ENCODE assay signal across 28 cellular contexts in genomic region chr3:43762486-43762885, GRCh38.
DNase-seq lines count a peak whose midpoint lies in the region; ATAC-seq, FAIRE-seq and TF ChIP-seq lines count a peak whose summit lies in the region.
"Had no signal": no experiment of that assay in that cellular context is flagged by ENCODE, and none has a peak within 500 bp of the region (broad histone marks: within the 10 kb centered on the region; RNA-seq: fewer than 3 reads in every experiment).

No MANE protein-coding gene starts in this region.

- H4K8ac ChIP-seq in mesenchymal stem cell (ENCODE audit: low read length) (no peak overlapping the region), trophoblast cell (ENCODE audit: low read depth, low read length) (no peak overlapping the region), neuronal stem cell (ENCODE audit: low read depth, low read length) (no peak overlapping the region)

- CTCF ChIA-PET in OCI-LY7 (lab: Charles Lee; ENCODE audit: unreplicated experiment), result no interaction called here

- FAIRE-seq in small intestine (lab: Jason Lieb, UNC), result no peak
- FAIRE-seq: A204.1, GM12878, GM12892, GM18507 had no signal

- H3K4ac ChIP-seq in mesenchymal stem cell (ENCODE audit: low read depth in 1 of 2, low read length in 2 of 2) (no peak overlapping the region), trophoblast cell (ENCODE audit: low read depth, low read length) (no peak overlapping the region), neuronal stem cell (ENCODE audit: low read length) (no peak overlapping the region)

- no peak overlapping the region for H2BK15ac ChIP-seq in mesenchymal stem cell (ENCODE audit: low read depth, poor library complexity, severe bottlenecking)
- H2BK15ac ChIP-seq in neuronal stem cell (ENCODE audit: low read length), result no peak overlapping the region

- H3K4me1 ChIP-seq in mesenchymal stem cell (ENCODE audit: control insufficient read depth, insufficient read depth, low read depth, low read length) (peaks cover 26% of the 10 kb centered on the region), trophoblast cell (ENCODE audit: control insufficient read depth in 1 of 2, insufficient read depth in 2 of 2, low read length in 2 of 2) (peaks cover 12 to 20% of the 10 kb centered on the region in 2 experiments), small intestine (ENCODE audit: control insufficient read depth in 2 of 2, insufficient read depth in 1 of 2, low read depth in 1 of 2, low read length in 1 of 2) (peaks cover 0 to 11% of the 10 kb centered on the region in 2 donors), neuronal stem cell (ENCODE audit: control insufficient read depth in 2 of 2, insufficient read depth in 1 of 2, low read depth in 1 of 2, low read length in 2 of 2) (peaks cover 6 to 13% of the 10 kb centered on the region in 2 donors), OCI-LY7 (ENCODE audit: insufficient read depth, low read length, poor library complexity, severe bottlenecking) (no peaks in the 10 kb centered on the region)

- H2BK12ac ChIP-seq in mesenchymal stem cell (ENCODE audit: low read length in 2 of 2) (no peak overlapping the region), trophoblast cell (ENCODE audit: low read length) (no peak overlapping the region), neuronal stem cell (ENCODE audit: low read length) (no peak overlapping the region)

- peak; percentile 46 for DNase-seq in amniotic epithelial cell (ENCODE audit: low read depth)
- no peak for DNase-seq in mesenchymal stem cell
- peak; percentile 80 to 93 for DNase-seq in trophoblast cell
- DNase-seq in small intestine, result peak; percentile 89
- DNase-seq in neuronal stem cell (ENCODE audit: low spot score), result no peak
- DNase-seq in OCI-LY7 (ENCODE audit: low spot score), result no peak
- DNase-seq in HT-29 (ENCODE audit: low spot score), result no peak
- DNase-seq: 8988T; ACHN; BE2C; C1 segment of cervical spinal cord; CD4-positive, alpha-beta memory T cell; CD4-positive, CD25-positive, alpha-beta regulatory T cell; CD8-positive, alpha-beta memory T cell; COR-L47; DMS 273 treated with DMSO at 0.1 percent for 48 hours; DMS153; DMS53; DMS79; DND-41; EL; GDM1 had no signal

- H2AK5ac ChIP-seq in mesenchymal stem cell (ENCODE audit: low read length, severe bottlenecking), result peak overlapping the region; percentile 63
- no peak overlapping the region for H2AK5ac ChIP-seq in trophoblast cell (ENCODE audit: low read length)
- H2AK5ac ChIP-seq in neuronal stem cell (ENCODE audit: low read depth, low read length), result no peak overlapping the region

- ATAC-seq in activated CD4-positive, CD25-positive, alpha-beta regulatory T cell treated with anti-CD3 and anti-CD28 coated beads, Interleukin-2, amount 50 U/mL, for 24 hours, result no peak

- H2AFZ ChIP-seq in mesenchymal stem cell (ENCODE audit: low read depth, low read length) (no peak overlapping the region), trophoblast cell (ENCODE audit: insufficient read depth, low read length, poor library complexity) (no peak overlapping the region), neuronal stem cell (ENCODE audit: low read length) (no peak overlapping the region), OCI-LY7 (ENCODE audit: low read length) (no peak overlapping the region)

- H4K91ac ChIP-seq in mesenchymal stem cell (ENCODE audit: low read length) (no peak overlapping the region), trophoblast cell (ENCODE audit: low read depth, low read length) (no peak overlapping the region), neuronal stem cell (ENCODE audit: low read depth, low read length, poor library complexity) (no peak overlapping the region)

- H3K4me3 ChIP-seq in mesenchymal stem cell (ENCODE audit: insufficient read depth in 1 of 2, low read depth in 1 of 2, low read length in 2 of 2), result no peak overlapping the region
- no peak overlapping the region for H3K4me3 ChIP-seq in trophoblast cell (ENCODE audit: low read depth, low read length)
- no peak overlapping the region for H3K4me3 ChIP-seq in small intestine (ENCODE audit: low read depth in 1 of 2, low read length in 2 of 2)
- H3K4me3 ChIP-seq in neuronal stem cell (ENCODE audit: low read length in 2 of 2), result no peak overlapping the region
- H3K4me3 ChIP-seq in OCI-LY7 (ENCODE audit: low read depth, low read length, poor library complexity, severe bottlenecking), result no peak overlapping the region
- H3K4me3 ChIP-seq: BLaER1, GM12878 had no signal

- H4K12ac ChIP-seq in trophoblast cell (ENCODE audit: low read depth, low read length), result no peak overlapping the region

- H2BK120ac ChIP-seq in mesenchymal stem cell (ENCODE audit: low read depth, low read length) (no peak overlapping the region), trophoblast cell (ENCODE audit: insufficient read depth, low read length, poor library complexity) (no peak overlapping the region), neuronal stem cell (ENCODE audit: low read depth, low read length) (no peak overlapping the region)

- 98% methylated on average over 4 of the region's 6 CpGs for WGBS in mesenchymal stem cell
- no CpG with 5 or more reads among the region's 6 CpGs for WGBS in trophoblast cell (ENCODE audit: extremely low coverage, insufficient coverage, insufficient read length)
- WGBS in small intestine, 3 donors, result 23 to 72% (median 43%) methylated on average over 6 of the region's 6 CpGs
- WGBS in neuronal stem cell (ENCODE audit: extremely low coverage in 2 of 2, insufficient read length in 2 of 2, insufficient replicate concordance in 1 of 2), 2 donors, result no CpG with 5 or more reads among the region's 6 CpGs

- H3K14ac ChIP-seq in mesenchymal stem cell (ENCODE audit: low read length in 2 of 2) (no peak overlapping the region), trophoblast cell (ENCODE audit: low read length) (no peak overlapping the region), neuronal stem cell (ENCODE audit: low read length) (no peak overlapping the region)

- H3K27ac ChIP-seq in mesenchymal stem cell (ENCODE audit: low read length, poor library complexity, severe bottlenecking), result no peak overlapping the region
- H3K27ac ChIP-seq in trophoblast cell (ENCODE audit: low read depth, low read length), result no peak overlapping the region
- H3K27ac ChIP-seq in small intestine (ENCODE audit: low read depth in 1 of 2, low read length in 1 of 2), result no peak overlapping the region
- H3K27ac ChIP-seq in neuronal stem cell (replicated peaks; ENCODE audit: low read length), result no peak overlapping the region
- H3K27ac ChIP-seq in OCI-LY7 (ENCODE audit: low read depth, low read length, poor library complexity, severe bottlenecking), result no peak overlapping the region
- H3K27ac ChIP-seq: BLaER1 had no signal

- no peaks in the 10 kb centered on the region for H3K27me3 ChIP-seq in mesenchymal stem cell (ENCODE audit: control insufficient read depth in 1 of 2, insufficient read depth in 1 of 2, low read length in 2 of 2)
- H3K27me3 ChIP-seq in trophoblast cell (ENCODE audit: insufficient read depth, low read length), result no peaks in the 10 kb centered on the region
- no peaks in the 10 kb centered on the region for H3K27me3 ChIP-seq in small intestine (ENCODE audit: control insufficient read depth in 2 of 2, insufficient read depth in 2 of 2, low read length in 2 of 2)
- H3K27me3 ChIP-seq in neuronal stem cell (ENCODE audit: control insufficient read depth in 3 of 3, insufficient read depth in 3 of 3, low read depth in 1 of 3, low read length in 3 of 3), result no peaks in the 10 kb centered on the region
- H3K27me3 ChIP-seq: BE2C, BLaER1 had no signal

- H3K18ac ChIP-seq in mesenchymal stem cell (ENCODE audit: low read depth in 1 of 2, low read length in 2 of 2) (no peak overlapping the region), trophoblast cell (ENCODE audit: low read length) (no peak overlapping the region), neuronal stem cell (ENCODE audit: low read length) (no peak overlapping the region)

- no peak overlapping the region for H2BK5ac ChIP-seq in mesenchymal stem cell (ENCODE audit: low read depth, low read length, poor library complexity, severe bottlenecking)
- H2BK5ac ChIP-seq in trophoblast cell (ENCODE audit: low read depth, low read length, poor library complexity), result no peak overlapping the region
- no peak overlapping the region for H2BK5ac ChIP-seq in neuronal stem cell (ENCODE audit: low read length)

- no peaks in the 10 kb centered on the region for H3K9me2 ChIP-seq in OCI-LY7 (ENCODE audit: insufficient read depth, low read length)

- H3K36me3 ChIP-seq in mesenchymal stem cell (ENCODE audit: control insufficient read depth in 1 of 2, insufficient read depth in 2 of 2, low read depth in 1 of 2, low read length in 2 of 2), result no peaks in the 10 kb centered on the region
- H3K36me3 ChIP-seq in trophoblast cell (ENCODE audit: control insufficient read depth in 1 of 2, insufficient read depth in 2 of 2, low read length in 2 of 2), result no peaks in the 10 kb centered on the region
- H3K36me3 ChIP-seq in small intestine (ENCODE audit: control insufficient read depth in 2 of 2, insufficient read depth in 2 of 2, low read length in 2 of 2), result no peaks in the 10 kb centered on the region
- H3K36me3 ChIP-seq in neuronal stem cell (replicated peaks in 1 of 2; ENCODE audit: control insufficient read depth in 2 of 2, insufficient read depth in 2 of 2, low read length in 2 of 2), result no peaks in the 10 kb centered on the region
- no peaks in the 10 kb centered on the region for H3K36me3 ChIP-seq in OCI-LY7 (ENCODE audit: insufficient read depth, low read length)
- H3K36me3 ChIP-seq: BE2C, BLaER1 had no signal

- POLR2A ChIA-PET in OCI-LY7 (lab: Charles Lee), result interaction anchor here (0.6 kb wide), 1 partner anchor 531 kb away, joined by 3 read pairs; no protein-coding TSS in a partner anchor

- no peaks in the 10 kb centered on the region for H3K79me1 ChIP-seq in mesenchymal stem cell (replicated peaks; ENCODE audit: low read length, poor library complexity, severe bottlenecking)
- H3K79me1 ChIP-seq in trophoblast cell (ENCODE audit: low read length), result peaks cover 7% of the 10 kb centered on the region
- H3K79me1 ChIP-seq in neuronal stem cell (ENCODE audit: low read depth, low read length), result no peaks in the 10 kb centered on the region

- no TSS peak for BruUV-seq in OCI-LY7 (replicated peaks; lab: Mats Ljungman, UMichigan)

- H3K23ac ChIP-seq in mesenchymal stem cell (ENCODE audit: low read length in 2 of 2), result no peak overlapping the region
- H3K23ac ChIP-seq in trophoblast cell (ENCODE audit: low read length), result no peak overlapping the region
- no peak overlapping the region for H3K23ac ChIP-seq in neuronal stem cell (ENCODE audit: low read depth, low read length, poor library complexity)

- no peaks in the 10 kb centered on the region for H4K20me1 ChIP-seq in OCI-LY7 (ENCODE audit: insufficient read depth, low read length)
- H4K20me1 ChIP-seq: BLaER1 had no signal

- intact Hi-C loops in OCI-LY7 (cut with micrococcal nuclease; ENCODE audit: unreplicated experiment), result loop anchor here (5.0 kb wide), 1 partner anchor 220 kb away; no protein-coding TSS in a partner anchor

- no peak for TF ChIP-seq CTCF in OCI-LY7 (conservative IDR thresholded peaks at IDR 0.05; ENCODE audit: low read length)

- H3K9me3 ChIP-seq in mesenchymal stem cell (ENCODE audit: control insufficient read depth, low read length), result no peaks in the 10 kb centered on the region
- H3K9me3 ChIP-seq in trophoblast cell (ENCODE audit: insufficient read depth, low read depth, low read length), result no peaks in the 10 kb centered on the region
- H3K9me3 ChIP-seq in small intestine (ENCODE audit: control insufficient read depth, low read depth), result no peaks in the 10 kb centered on the region
- no peaks in the 10 kb centered on the region for H3K9me3 ChIP-seq in neuronal stem cell (replicated peaks in 1 of 2; ENCODE audit: control insufficient read depth in 2 of 2, insufficient read depth in 1 of 2, low read depth in 1 of 2, low read length in 2 of 2)
- H3K9me3 ChIP-seq in OCI-LY7 (ENCODE audit: low read length), result no peaks in the 10 kb centered on the region
- H3K9me3 ChIP-seq: BE2C, BLaER1 had no signal

- H3K4me2 ChIP-seq in mesenchymal stem cell (ENCODE audit: low read length, poor library complexity, severe bottlenecking) (no peak overlapping the region), trophoblast cell (ENCODE audit: low read length) (no peak overlapping the region), neuronal stem cell (ENCODE audit: insufficient read depth, low read length, poor library complexity, severe bottlenecking) (no peak overlapping the region), OCI-LY7 (ENCODE audit: low read length) (no peak overlapping the region)
- H3K4me2 ChIP-seq: BLaER1 had no signal

- H3K9ac ChIP-seq in mesenchymal stem cell (ENCODE audit: low read length), result no peak overlapping the region
- H3K9ac ChIP-seq in trophoblast cell (ENCODE audit: low read length), result no peak overlapping the region
- no peak overlapping the region for H3K9ac ChIP-seq in neuronal stem cell (ENCODE audit: low read depth, low read length, poor library complexity)
- H3K9ac ChIP-seq: BLaER1 had no signal

- H3K79me2 ChIP-seq in trophoblast cell (ENCODE audit: control insufficient read depth, insufficient read depth, low read length, poor library complexity), result no peaks in the 10 kb centered on the region
- H3K79me2 ChIP-seq in OCI-LY7 (ENCODE audit: insufficient read depth, low read depth, low read length), result no peaks in the 10 kb centered on the region

Comparison
In these comparisons a context has a peak if more than half of its experiments do, and no peak if none do; other contexts are left out.
1. DNase-seq: peak in amniotic epithelial cell (single experiment), trophoblast cell (2 of 2) and small intestine (single experiment); none in mesenchymal stem cell (single experiment), neuronal stem cell (single experiment), OCI-LY7 (single experiment) and HT-29 (single experiment).